ENCODE assay signal across 8 cellular contexts in genomic region chr7:133742709-133743538, GRCh38.
DNase-seq lines count a peak whose midpoint lies in the region; ATAC-seq, FAIRE-seq and TF ChIP-seq lines count a peak whose summit lies in the region.

No MANE protein-coding gene starts in this region.

- no peaks in the 10 kb centered on the region for H3K9me3 ChIP-seq in stomach

- no peak overlapping the region for H3K4me3 ChIP-seq in NB4 (ENCODE audit: low read depth, low read length)
- no peak overlapping the region for H3K4me3 ChIP-seq in bronchial epithelial cell (ENCODE audit: low read depth, low read length)
- no peak overlapping the region for H3K4me3 ChIP-seq in stomach

- no peaks in the 10 kb centered on the region for H3K36me3 Mint-ChIP-seq in stimulated activated memory B cell treated with anti-CD40 and anti-IgM and Interleukin-4, amounts not matched to agents 10 μg/mL and 1 μg/mL and 100 μg/mL, for 72 hours

- no peak overlapping the region for H3K27ac Mint-ChIP-seq in stimulated activated memory B cell treated with anti-CD40 and anti-IgM and Interleukin-4, amounts not matched to agents 10 μg/mL and 1 μg/mL and 100 μg/mL, for 72 hours

- ATAC-seq in GM18870 (IDR thresholded peaks at IDR 0.05; ENCODE audit: unreplicated experiment) = no peak
- no peak for ATAC-seq in stimulated activated memory B cell treated with anti-CD40 and anti-IgM and Interleukin-4, amounts not matched to agents 10 μg/mL and 1 μg/mL and 100 μg/mL, for 72 hours

- TF ChIP-seq CTCF in GM10266 (IDR thresholded peaks at IDR 0.05; ENCODE audit: control insufficient read depth, insufficient read depth, low read depth, missing control alignments) (peak; percentile 47), NB4 (IDR thresholded peaks at IDR 0.05; ENCODE audit: low read depth, low read length) (peak; percentile 69), bronchial epithelial cell (IDR thresholded peaks at IDR 0.05; ENCODE audit: insufficient read depth, low read length, severe bottlenecking) (peak; percentile 47), stomach (IDR thresholded peaks at IDR 0.05) (no peak)

- TF ChIP-seq EP300 in stomach (IDR thresholded peaks at IDR 0.05) = no peak

- H3K27me3 Mint-ChIP-seq in stimulated activated memory B cell treated with anti-CD40 and anti-IgM and Interleukin-4, amounts not matched to agents 10 μg/mL and 1 μg/mL and 100 μg/mL, for 72 hours = no peaks in the 10 kb centered on the region

- H3K4me3 Mint-ChIP-seq in stimulated activated memory B cell treated with anti-CD40 and anti-IgM and Interleukin-4, amounts not matched to agents 10 μg/mL and 1 μg/mL and 100 μg/mL, for 72 hours = no peak overlapping the region

- WGBS in stomach, 5 donors = 68 to 79% (median 76%) methylated on average over 6 of the region's 6 CpGs

- no peaks in the 10 kb centered on the region for H3K36me3 ChIP-seq in bronchial epithelial cell (ENCODE audit: control insufficient read depth, insufficient read depth, low read length)
- H3K36me3 ChIP-seq in stomach = no peaks in the 10 kb centered on the region

- H3K27ac ChIP-seq in stomach = no peak overlapping the region

- peaks cover 5% of the 10 kb centered on the region for H3K4me1 Mint-ChIP-seq in stimulated activated memory B cell treated with anti-CD40 and anti-IgM and Interleukin-4, amounts not matched to agents 10 μg/mL and 1 μg/mL and 100 μg/mL, for 72 hours

- DNase-seq in GM10266 (ENCODE audit: extremely low spot score) (no peak), NB4 (ENCODE audit: low read depth) (peak; percentile 49), bronchial epithelial cell (ENCODE audit: low read depth) (peak; percentile 10), non-pigmented ciliary epithelial cell (ENCODE audit: low read depth) (peak; percentile 5), stomach (no peak)
- DNase-seq in activated CD4-positive, CD25-positive, alpha-beta regulatory T cell treated with anti-CD3 and anti-CD28 coated beads, Interleukin-2, amount 50 U/mL, for 72 hours = no peak

- no peaks in the 10 kb centered on the region for H3K9me3 Mint-ChIP-seq in stimulated activated memory B cell treated with anti-CD40 and anti-IgM and Interleukin-4, amounts not matched to agents 10 μg/mL and 1 μg/mL and 100 μg/mL, for 72 hours

- peaks cover 0 to 5% (median 0%) of the 10 kb centered on the region in 4 donors for H3K4me1 ChIP-seq in stomach

- H3K27me3 ChIP-seq in bronchial epithelial cell (ENCODE audit: control insufficient read depth, insufficient read depth, low read length) (no peaks in the 10 kb centered on the region), stomach (no peaks in the 10 kb centered on the region)

- TF ChIP-seq POLR2A in NB4 (IDR thresholded peaks at IDR 0.05; ENCODE audit: extremely low read depth, insufficient read length) (no peak), stomach (IDR thresholded peaks at IDR 0.05) (no peak)

- intact Hi-C loops in stomach (cut with DNase I; ENCODE audit: low total_unique reads) = no loop called here

- no peak for FAIRE-seq in bronchial epithelial cell (lab: Jason Lieb, UNC)

Comparison
In these comparisons a context has a peak if more than half of its experiments do, and no peak if none do; other contexts are left out.
1. DNase-seq: peak in NB4 (single experiment), bronchial epithelial cell (single experiment) and non-pigmented ciliary epithelial cell (single experiment); none in GM10266 (single experiment), activated CD4-positive, CD25-positive, alpha-beta regulatory T cell treated with anti-CD3 and anti-CD28 coated beads, Interleukin-2, amount 50 U/mL, for 72 hours (single experiment) and stomach (single experiment).
2. CTCF ChIP-seq: peak in GM10266 (single experiment), NB4 (single experiment) and bronchial epithelial cell (single experiment); none in stomach (0 of 7).